ENCODE assay signal across 1 cellular context in the genomic region with DNA sequence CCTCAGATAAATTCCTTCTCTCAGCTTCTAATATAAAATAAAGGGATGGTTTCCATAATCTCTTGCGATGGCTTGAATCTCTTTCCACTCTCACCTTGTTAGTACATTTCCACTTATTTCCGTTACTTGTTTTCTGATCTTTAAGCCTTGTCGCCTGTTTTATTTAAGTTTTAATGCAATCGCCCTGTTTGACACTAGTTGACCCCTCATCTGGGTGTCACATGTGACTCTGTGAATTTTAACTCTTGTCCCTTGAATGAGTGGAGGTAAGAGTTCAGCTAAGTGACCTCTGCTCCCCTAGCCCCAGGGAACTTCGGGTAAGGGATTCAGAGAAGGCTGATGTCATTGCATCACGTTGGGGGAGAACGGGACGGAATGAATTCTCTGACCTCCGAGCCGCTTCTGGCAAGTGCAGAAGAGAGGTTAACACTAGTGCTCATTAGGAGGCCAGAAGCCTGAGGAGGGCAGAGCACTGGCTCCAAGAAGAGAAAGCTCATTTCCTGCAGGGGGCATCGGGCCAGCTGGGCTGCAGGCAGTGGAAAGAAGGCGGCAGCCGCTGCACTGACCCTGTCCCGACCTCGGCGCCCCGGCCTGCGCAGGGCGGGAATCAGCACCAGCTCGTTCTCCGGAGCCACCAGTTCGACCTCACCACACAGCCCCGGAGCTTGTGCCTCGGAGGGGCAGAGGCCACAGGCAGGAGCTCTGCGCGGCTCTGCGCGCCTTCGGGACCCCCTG.
A peak's percentile ranks its signal among the peaks of the same experiment; 100 is the strongest.
TF ChIP-seq lines count a peak whose summit lies in the region.

No MANE protein-coding gene starts in this region.

TF ChIP-seq in HepG2, 621 proteins besides CTCF, POLR2A, EP300 and RAD21 (continued from another document and continues in another):
- TF ChIP-seq, protein P1, sequence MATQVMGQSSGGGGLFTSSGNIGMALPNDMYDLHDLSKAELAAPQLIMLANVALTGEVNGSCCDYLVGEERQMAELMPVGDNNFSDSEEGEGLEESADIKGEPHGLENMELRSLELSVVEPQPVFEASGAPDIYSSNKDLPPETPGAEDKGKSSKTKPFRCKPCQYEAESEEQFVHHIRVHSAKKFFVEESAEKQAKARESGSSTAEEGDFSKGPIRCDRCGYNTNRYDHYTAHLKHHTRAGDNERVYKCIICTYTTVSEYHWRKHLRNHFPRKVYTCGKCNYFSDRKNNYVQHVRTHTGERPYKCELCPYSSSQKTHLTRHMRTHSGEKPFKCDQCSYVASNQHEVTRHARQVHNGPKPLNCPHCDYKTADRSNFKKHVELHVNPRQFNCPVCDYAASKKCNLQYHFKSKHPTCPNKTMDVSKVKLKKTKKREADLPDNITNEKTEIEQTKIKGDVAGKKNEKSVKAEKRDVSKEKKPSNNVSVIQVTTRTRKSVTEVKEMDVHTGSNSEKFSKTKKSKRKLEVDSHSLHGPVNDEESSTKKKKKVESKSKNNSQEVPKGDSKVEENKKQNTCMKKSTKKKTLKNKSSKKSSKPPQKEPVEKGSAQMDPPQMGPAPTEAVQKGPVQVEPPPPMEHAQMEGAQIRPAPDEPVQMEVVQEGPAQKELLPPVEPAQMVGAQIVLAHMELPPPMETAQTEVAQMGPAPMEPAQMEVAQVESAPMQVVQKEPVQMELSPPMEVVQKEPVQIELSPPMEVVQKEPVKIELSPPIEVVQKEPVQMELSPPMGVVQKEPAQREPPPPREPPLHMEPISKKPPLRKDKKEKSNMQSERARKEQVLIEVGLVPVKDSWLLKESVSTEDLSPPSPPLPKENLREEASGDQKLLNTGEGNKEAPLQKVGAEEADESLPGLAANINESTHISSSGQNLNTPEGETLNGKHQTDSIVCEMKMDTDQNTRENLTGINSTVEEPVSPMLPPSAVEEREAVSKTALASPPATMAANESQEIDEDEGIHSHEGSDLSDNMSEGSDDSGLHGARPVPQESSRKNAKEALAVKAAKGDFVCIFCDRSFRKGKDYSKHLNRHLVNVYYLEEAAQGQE (IDR thresholded peaks at IDR 0.05; ENCODE audit: borderline replicate concordance in 1 of 2, low read depth in 1 of 2, low read length in 2 of 2), result no peak
- TF ChIP-seq SETDB1 (CRISPR knock-in tag; IDR thresholded peaks at IDR 0.05; ENCODE audit: borderline replicate concordance) (no peak), RFXANK (CRISPR knock-in tag; IDR thresholded peaks at IDR 0.05) (peak; percentile 19; the same call in 1 of the 2 replicates), ATM (IDR thresholded peaks at IDR 0.05; ENCODE audit: borderline replicate concordance) (no peak), EZH2 (conservative IDR thresholded peaks at IDR 0.05; ENCODE audit: low read depth, low read length) (no peak), ZNF747 (CRISPR knock-in tag; IDR thresholded peaks at IDR 0.05; ENCODE audit: borderline replicate concordance) (no peak), YEATS4 (CRISPR knock-in tag; IDR thresholded peaks at IDR 0.05; ENCODE audit: borderline replicate concordance) (no peak), SOX5 (CRISPR knock-in tag; IDR thresholded peaks at IDR 0.05; ENCODE audit: borderline replicate concordance) (peak; percentile 36), ZNF207 (IDR thresholded peaks at IDR 0.05; ENCODE audit: borderline replicate concordance) (no peak), XBP1 (CRISPR knock-in tag; IDR thresholded peaks at IDR 0.05) (no peak), ZBTB7A (CRISPR knock-in tag; IDR thresholded peaks at IDR 0.05) (no peak), PHF8 (CRISPR knock-in tag; IDR thresholded peaks at IDR 0.05) (peak; percentile 59; the same call in 1 of the 2 replicates), HOXA5 (CRISPR knock-in tag; IDR thresholded peaks at IDR 0.05) (peak; percentile 60; the same call in 1 of the 2 replicates), ZNF251 (CRISPR knock-in tag; IDR thresholded peaks at IDR 0.05) (no peak), SOX13 (IDR thresholded peaks at IDR 0.05) (no peak), SOX13 (CRISPR knock-in tag; conservative IDR thresholded peaks at IDR 0.05 in 1 of 2, IDR thresholded peaks at IDR 0.05 in 1 of 2) (no peak), POGZ (CRISPR knock-in tag; IDR thresholded peaks at IDR 0.05) (no peak), MEF2D (CRISPR knock-in tag; IDR thresholded peaks at IDR 0.05) (peak; percentile 73; the same call in 1 of the 2 replicates), PHF5A (CRISPR knock-in tag; IDR thresholded peaks at IDR 0.05; ENCODE audit: low read depth, unreplicated experiment) (no peak), ZIK1 (CRISPR knock-in tag; IDR thresholded peaks at IDR 0.05; ENCODE audit: borderline replicate concordance, low read depth) (no peak)
- TF ChIP-seq, protein P2, sequence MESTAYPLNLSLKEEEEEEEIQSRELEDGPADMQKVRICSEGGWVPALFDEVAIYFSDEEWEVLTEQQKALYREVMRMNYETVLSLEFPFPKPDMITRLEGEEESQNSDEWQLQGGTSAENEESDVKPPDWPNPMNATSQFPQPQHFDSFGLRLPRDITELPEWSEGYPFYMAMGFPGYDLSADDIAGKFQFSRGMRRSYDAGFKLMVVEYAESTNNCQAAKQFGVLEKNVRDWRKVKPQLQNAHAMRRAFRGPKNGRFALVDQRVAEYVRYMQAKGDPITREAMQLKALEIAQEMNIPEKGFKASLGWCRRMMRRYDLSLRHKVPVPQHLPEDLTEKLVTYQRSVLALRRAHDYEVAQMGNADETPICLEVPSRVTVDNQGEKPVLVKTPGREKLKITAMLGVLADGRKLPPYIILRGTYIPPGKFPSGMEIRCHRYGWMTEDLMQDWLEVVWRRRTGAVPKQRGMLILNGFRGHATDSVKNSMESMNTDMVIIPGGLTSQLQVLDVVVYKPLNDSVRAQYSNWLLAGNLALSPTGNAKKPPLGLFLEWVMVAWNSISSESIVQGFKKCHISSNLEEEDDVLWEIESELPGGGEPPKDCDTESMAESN (CRISPR knock-in tag; conservative IDR thresholded peaks at IDR 0.05), result peak; percentile 48
- TF ChIP-seq, protein P3, sequence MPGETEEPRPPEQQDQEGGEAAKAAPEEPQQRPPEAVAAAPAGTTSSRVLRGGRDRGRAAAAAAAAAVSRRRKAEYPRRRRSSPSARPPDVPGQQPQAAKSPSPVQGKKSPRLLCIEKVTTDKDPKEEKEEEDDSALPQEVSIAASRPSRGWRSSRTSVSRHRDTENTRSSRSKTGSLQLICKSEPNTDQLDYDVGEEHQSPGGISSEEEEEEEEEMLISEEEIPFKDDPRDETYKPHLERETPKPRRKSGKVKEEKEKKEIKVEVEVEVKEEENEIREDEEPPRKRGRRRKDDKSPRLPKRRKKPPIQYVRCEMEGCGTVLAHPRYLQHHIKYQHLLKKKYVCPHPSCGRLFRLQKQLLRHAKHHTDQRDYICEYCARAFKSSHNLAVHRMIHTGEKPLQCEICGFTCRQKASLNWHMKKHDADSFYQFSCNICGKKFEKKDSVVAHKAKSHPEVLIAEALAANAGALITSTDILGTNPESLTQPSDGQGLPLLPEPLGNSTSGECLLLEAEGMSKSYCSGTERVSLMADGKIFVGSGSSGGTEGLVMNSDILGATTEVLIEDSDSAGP (CRISPR knock-in tag; IDR thresholded peaks at IDR 0.05; ENCODE audit: borderline replicate concordance), result 0 out of 2 replicates have a peak, but pooled peaks have one; percentile 82
- TF ChIP-seq, protein P4, sequence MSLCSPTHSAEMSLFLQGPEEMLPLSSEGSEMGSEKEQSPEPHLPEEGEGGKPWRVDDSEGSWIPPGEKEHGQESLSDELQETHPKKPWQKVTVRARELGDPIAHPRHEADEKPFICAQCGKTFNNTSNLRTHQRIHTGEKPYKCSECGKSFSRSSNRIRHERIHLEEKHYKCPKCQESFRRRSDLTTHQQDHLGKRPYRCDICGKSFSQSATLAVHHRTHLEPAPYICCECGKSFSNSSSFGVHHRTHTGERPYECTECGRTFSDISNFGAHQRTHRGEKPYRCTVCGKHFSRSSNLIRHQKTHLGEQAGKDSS (CRISPR knock-in tag; IDR thresholded peaks at IDR 0.05; ENCODE audit: borderline replicate concordance, low read depth), result peak; percentile 77; the same call in 1 of the 2 replicates
- TF ChIP-seq, protein P5, sequence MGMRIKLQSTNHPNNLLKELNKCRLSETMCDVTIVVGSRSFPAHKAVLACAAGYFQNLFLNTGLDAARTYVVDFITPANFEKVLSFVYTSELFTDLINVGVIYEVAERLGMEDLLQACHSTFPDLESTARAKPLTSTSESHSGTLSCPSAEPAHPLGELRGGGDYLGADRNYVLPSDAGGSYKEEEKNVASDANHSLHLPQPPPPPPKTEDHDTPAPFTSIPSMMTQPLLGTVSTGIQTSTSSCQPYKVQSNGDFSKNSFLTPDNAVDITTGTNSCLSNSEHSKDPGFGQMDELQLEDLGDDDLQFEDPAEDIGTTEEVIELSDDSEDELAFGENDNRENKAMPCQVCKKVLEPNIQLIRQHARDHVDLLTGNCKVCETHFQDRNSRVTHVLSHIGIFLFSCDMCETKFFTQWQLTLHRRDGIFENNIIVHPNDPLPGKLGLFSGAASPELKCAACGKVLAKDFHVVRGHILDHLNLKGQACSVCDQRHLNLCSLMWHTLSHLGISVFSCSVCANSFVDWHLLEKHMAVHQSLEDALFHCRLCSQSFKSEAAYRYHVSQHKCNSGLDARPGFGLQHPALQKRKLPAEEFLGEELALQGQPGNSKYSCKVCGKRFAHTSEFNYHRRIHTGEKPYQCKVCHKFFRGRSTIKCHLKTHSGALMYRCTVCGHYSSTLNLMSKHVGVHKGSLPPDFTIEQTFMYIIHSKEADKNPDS (CRISPR knock-in tag; IDR thresholded peaks at IDR 0.05), result no peak
- TF ChIP-seq, protein P6, sequence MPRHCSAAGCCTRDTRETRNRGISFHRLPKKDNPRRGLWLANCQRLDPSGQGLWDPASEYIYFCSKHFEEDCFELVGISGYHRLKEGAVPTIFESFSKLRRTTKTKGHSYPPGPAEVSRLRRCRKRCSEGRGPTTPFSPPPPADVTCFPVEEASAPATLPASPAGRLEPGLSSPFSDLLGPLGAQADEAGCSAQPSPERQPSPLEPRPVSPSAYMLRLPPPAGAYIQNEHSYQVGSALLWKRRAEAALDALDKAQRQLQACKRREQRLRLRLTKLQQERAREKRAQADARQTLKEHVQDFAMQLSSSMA (CRISPR knock-in tag; IDR thresholded peaks at IDR 0.05), result no peak
- TF ChIP-seq, protein P7, sequence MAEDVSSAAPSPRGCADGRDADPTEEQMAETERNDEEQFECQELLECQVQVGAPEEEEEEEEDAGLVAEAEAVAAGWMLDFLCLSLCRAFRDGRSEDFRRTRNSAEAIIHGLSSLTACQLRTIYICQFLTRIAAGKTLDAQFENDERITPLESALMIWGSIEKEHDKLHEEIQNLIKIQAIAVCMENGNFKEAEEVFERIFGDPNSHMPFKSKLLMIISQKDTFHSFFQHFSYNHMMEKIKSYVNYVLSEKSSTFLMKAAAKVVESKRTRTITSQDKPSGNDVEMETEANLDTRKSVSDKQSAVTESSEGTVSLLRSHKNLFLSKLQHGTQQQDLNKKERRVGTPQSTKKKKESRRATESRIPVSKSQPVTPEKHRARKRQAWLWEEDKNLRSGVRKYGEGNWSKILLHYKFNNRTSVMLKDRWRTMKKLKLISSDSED (CRISPR knock-in tag; IDR thresholded peaks at IDR 0.05), result no peak
- TF ChIP-seq, protein P8, sequence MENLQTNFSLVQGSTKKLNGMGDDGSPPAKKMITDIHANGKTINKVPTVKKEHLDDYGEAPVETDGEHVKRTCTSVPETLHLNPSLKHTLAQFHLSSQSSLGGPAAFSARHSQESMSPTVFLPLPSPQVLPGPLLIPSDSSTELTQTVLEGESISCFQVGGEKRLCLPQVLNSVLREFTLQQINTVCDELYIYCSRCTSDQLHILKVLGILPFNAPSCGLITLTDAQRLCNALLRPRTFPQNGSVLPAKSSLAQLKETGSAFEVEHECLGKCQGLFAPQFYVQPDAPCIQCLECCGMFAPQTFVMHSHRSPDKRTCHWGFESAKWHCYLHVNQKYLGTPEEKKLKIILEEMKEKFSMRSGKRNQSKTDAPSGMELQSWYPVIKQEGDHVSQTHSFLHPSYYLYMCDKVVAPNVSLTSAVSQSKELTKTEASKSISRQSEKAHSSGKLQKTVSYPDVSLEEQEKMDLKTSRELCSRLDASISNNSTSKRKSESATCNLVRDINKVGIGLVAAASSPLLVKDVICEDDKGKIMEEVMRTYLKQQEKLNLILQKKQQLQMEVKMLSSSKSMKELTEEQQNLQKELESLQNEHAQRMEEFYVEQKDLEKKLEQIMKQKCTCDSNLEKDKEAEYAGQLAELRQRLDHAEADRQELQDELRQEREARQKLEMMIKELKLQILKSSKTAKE (CRISPR knock-in tag; IDR thresholded peaks at IDR 0.05; ENCODE audit: borderline replicate concordance), result no peak
- TF ChIP-seq, protein P9, sequence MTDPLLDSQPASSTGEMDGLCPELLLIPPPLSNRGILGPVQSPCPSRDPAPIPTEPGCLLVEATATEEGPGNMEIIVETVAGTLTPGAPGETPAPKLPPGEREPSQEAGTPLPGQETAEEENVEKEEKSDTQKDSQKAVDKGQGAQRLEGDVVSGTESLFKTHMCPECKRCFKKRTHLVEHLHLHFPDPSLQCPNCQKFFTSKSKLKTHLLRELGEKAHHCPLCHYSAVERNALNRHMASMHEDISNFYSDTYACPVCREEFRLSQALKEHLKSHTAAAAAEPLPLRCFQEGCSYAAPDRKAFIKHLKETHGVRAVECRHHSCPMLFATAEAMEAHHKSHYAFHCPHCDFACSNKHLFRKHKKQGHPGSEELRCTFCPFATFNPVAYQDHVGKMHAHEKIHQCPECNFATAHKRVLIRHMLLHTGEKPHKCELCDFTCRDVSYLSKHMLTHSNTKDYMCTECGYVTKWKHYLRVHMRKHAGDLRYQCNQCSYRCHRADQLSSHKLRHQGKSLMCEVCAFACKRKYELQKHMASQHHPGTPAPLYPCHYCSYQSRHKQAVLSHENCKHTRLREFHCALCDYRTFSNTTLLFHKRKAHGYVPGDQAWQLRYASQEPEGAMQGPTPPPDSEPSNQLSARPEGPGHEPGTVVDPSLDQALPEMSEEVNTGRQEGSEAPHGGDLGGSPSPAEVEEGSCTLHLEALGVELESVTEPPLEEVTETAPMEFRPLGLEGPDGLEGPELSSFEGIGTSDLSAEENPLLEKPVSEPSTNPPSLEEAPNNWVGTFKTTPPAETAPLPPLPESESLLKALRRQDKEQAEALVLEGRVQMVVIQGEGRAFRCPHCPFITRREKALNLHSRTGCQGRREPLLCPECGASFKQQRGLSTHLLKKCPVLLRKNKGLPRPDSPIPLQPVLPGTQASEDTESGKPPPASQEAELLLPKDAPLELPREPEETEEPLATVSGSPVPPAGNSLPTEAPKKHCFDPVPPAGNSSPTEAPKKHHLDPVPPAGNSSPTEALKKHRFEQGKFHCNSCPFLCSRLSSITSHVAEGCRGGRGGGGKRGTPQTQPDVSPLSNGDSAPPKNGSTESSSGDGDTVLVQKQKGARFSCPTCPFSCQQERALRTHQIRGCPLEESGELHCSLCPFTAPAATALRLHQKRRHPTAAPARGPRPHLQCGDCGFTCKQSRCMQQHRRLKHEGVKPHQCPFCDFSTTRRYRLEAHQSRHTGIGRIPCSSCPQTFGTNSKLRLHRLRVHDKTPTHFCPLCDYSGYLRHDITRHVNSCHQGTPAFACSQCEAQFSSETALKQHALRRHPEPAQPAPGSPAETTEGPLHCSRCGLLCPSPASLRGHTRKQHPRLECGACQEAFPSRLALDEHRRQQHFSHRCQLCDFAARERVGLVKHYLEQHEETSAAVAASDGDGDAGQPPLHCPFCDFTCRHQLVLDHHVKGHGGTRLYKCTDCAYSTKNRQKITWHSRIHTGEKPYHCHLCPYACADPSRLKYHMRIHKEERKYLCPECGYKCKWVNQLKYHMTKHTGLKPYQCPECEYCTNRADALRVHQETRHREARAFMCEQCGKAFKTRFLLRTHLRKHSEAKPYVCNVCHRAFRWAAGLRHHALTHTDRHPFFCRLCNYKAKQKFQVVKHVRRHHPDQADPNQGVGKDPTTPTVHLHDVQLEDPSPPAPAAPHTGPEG (CRISPR knock-in tag; IDR thresholded peaks at IDR 0.05), result peak; percentile 19; the same call in 1 of the 2 replicates
- TF ChIP-seq, protein P10, sequence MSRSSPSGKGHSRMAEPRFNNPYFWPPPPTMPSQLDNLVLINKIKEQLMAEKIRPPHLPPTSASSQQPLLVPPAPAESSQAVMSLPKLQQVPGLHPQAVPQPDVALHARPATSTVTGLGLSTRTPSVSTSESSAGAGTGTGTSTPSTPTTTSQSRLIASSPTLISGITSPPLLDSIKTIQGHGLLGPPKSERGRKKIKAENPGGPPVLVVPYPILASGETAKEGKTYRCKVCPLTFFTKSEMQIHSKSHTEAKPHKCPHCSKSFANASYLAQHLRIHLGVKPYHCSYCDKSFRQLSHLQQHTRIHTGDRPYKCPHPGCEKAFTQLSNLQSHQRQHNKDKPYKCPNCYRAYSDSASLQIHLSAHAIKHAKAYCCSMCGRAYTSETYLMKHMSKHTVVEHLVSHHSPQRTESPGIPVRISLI (CRISPR knock-in tag; IDR thresholded peaks at IDR 0.05; ENCODE audit: borderline replicate concordance), result no peak
